Comparison of ENCODE assay signal across 8 cellular contexts in genomic region chr2:100246163-100247145, GRCh38.
A peak's percentile ranks its signal among the peaks of the same experiment; 100 is the strongest.
DNase-seq lines count a peak whose midpoint lies in the region; ATAC-seq and TF ChIP-seq lines count a peak whose summit lies in the region.

No MANE protein-coding gene starts in this region.

- no peak overlapping the region for H3K4me3 ChIP-seq in AG04449 (ENCODE audit: low read depth, low read length)
- no peak overlapping the region for H3K4me3 ChIP-seq in GM12864 (ENCODE audit: low read depth, low read length)
- H3K4me3 ChIP-seq in fibroblast of the aortic adventitia (ENCODE audit: low read depth, low read length) = no peak overlapping the region

- POLR2A ChIA-PET in AG04449 (lab: Yijun Ruan, JAX) = no interaction called here

- CTCF ChIA-PET in AG04449 (lab: Yijun Ruan, JAX) = interaction anchor here (1.0 to 10.3 kb wide), 8 partner anchors 11 to 910 kb away, joined by 3 to 105 read pairs (median 6); partner anchors contain the start of gene EIF5B

- no peak for DNase-seq in AG04449 (ENCODE audit: low read depth, low spot score)
- DNase-seq in GM12864 (ENCODE audit: low read depth) = no peak
- peak; percentile 26 for DNase-seq in OCI-M1 (lab: John Stamatoyannopoulos, UW)
- peak; percentile 9 for DNase-seq in fibroblast of the aortic adventitia (ENCODE audit: low read depth)
- DNase-seq in superior temporal gyrus (ENCODE audit: extremely low spot score) = peak; percentile 25
- DNase-seq in HK-2 (ENCODE audit: unreplicated experiment) = no peak

- TF ChIP-seq CTCF in AG04449 (IDR thresholded peaks at IDR 0.05; ENCODE audit: insufficient read depth, low read length, missing control alignments) (peak; percentile 14), GM12864 (IDR thresholded peaks at IDR 0.05; ENCODE audit: low read depth, low read length, missing control alignments) (peak; percentile 49), fibroblast of the aortic adventitia (IDR thresholded peaks at IDR 0.05; ENCODE audit: insufficient read depth, low read length) (peak; percentile 41)

- ATAC-seq in GM21390 (IDR thresholded peaks at IDR 0.05; ENCODE audit: unreplicated experiment) (no peak), HG03442 (IDR thresholded peaks at IDR 0.05; ENCODE audit: unreplicated experiment) (no peak)

Comparison
In these comparisons a context has a peak if more than half of its experiments do, and no peak if none do; other contexts are left out.
1. DNase-seq: peak in OCI-M1 (single experiment), fibroblast of the aortic adventitia (single experiment) and superior temporal gyrus (single experiment); none in AG04449 (single experiment), GM12864 (single experiment) and HK-2 (single experiment).
2. Peak in every context shown above with its lines, with median percentiles within 50 percentile points of each other: CTCF ChIP-seq.